23 cellular contexts compared by ENCODE assay signal in genomic region chr18:50653402-50654093, GRCh38.
DNase-seq lines count a peak whose midpoint lies in the region; ATAC-seq and TF ChIP-seq lines count a peak whose summit lies in the region.
"Had no signal": no experiment of that assay in that cellular context is flagged by ENCODE, and none has a peak within 500 bp of the region (broad histone marks: within the 10 kb centered on the region; RNA-seq: fewer than 3 reads in every experiment).

No MANE protein-coding gene starts in this region.

- TF ChIP-seq POLR2A in sigmoid colon (IDR thresholded peaks at IDR 0.05), result no peak

- TF ChIP-seq EP300 in sigmoid colon (IDR thresholded peaks at IDR 0.05), result no peak

- H3K36me3 ChIP-seq in A673 (ENCODE audit: insufficient read depth, low read length, poor library complexity, severe bottlenecking) (no peaks in the 10 kb centered on the region), sigmoid colon (no peaks in the 10 kb centered on the region)
- H3K36me3 ChIP-seq: HAP-1, uterus had no signal

- ATAC-seq in right cardiac atrium, result peak; percentile 34 to 57
- no peak for ATAC-seq in HG02973 (IDR thresholded peaks at IDR 0.05; ENCODE audit: unreplicated experiment)
- ATAC-seq: A549; activated CD8-positive, alpha-beta T cell treated with anti-CD3 and anti-CD28 coated beads, Interleukin-2, amount 10 ng/mL, durations not matched to agents 7 days and 5 days; activated T-cell treated with anti-CD3 and anti-CD28 coated beads, Interleukin-2, amount 50 U/mL, for 4 hours had no signal

- peak; percentile 12 for DNase-seq in A673 (ENCODE audit: low spot score)
- no peak for DNase-seq in coronary artery (ENCODE audit: low spot score)
- peak; percentile 46 to 78 (median 71) for DNase-seq in right cardiac atrium
- peak; percentile 81 for DNase-seq in sigmoid colon
- no peak for DNase-seq in D341Med (ENCODE audit: low spot score)
- DNase-seq in SW480 (ENCODE audit: low spot score), result no peak
- no peak for DNase-seq in NCI-H2081 treated with DMSO at 0.1 percent for 48 hours (lab: John Stamatoyannopoulos, UW)
- DNase-seq: activated CD4-positive, CD25-positive, alpha-beta regulatory T cell; activated CD8-positive, alpha-beta T cell treated with anti-CD3 and anti-CD28 coated beads, Interleukin-2, amount 10 ng/mL, durations not matched to agents 7 days and 5 days; activated naive CD4-positive, alpha-beta T cell treated with Interleukin-2 at 50 U/mL for 16 hours; activated T-cell treated with anti-CD3 and anti-CD28 coated beads, Interleukin-2, amount 50 U/mL, for 4 hours; hippocampal formation; natural killer cell; NCI-H1092; NCI-H1930; NCI-H524; SK-N-SH; stimulated activated CD4-positive, alpha-beta T cell treated with anti-CD3 and anti-CD28 coated beads, Interleukin-4, amount 100 ng/mL, for 1 hour; T1000; uterus had no signal

- H3K4me1 ChIP-seq in A673 (ENCODE audit: insufficient read depth, low read length, poor library complexity, severe bottlenecking) (no peaks in the 10 kb centered on the region), right cardiac atrium (ENCODE audit: control insufficient read depth, insufficient read depth, low read length) (peaks cover 16% of the 10 kb centered on the region), sigmoid colon (peaks cover 0 to 99% (median 75%) of the 10 kb centered on the region in 4 donors)
- H3K4me1 ChIP-seq: A549, HAP-1, uterus had no signal

- TF ChIP-seq CTCF in A673 (conservative IDR thresholded peaks at IDR 0.05; ENCODE audit: low read depth, low read length), result no peak
- no peak for TF ChIP-seq CTCF in coronary artery (IDR thresholded peaks at IDR 0.05)
- no peak for TF ChIP-seq CTCF in sigmoid colon (IDR thresholded peaks at IDR 0.05)

- no TSS peak for BruUV-seq in A673 (replicated peaks; lab: Mats Ljungman, UMichigan)

- H3K4me3 ChIP-seq in A673 (ENCODE audit: low read depth, low read length, poor library complexity, severe bottlenecking) (no peak overlapping the region), coronary artery (no peak overlapping the region), right cardiac atrium (ENCODE audit: low read length) (no peak overlapping the region), sigmoid colon (no peak overlapping the region)
- H3K4me3 ChIP-seq: A549, HAP-1, uterus had no signal

- no peak overlapping the region for H3K27ac ChIP-seq in A673 (ENCODE audit: low read depth, low read length, poor library complexity, severe bottlenecking)
- H3K27ac ChIP-seq in coronary artery, result peak overlapping the region; percentile 83 to 88
- H3K27ac ChIP-seq in right cardiac atrium (ENCODE audit: low read length), result peak overlapping the region; percentile 94
- peak overlapping the region; percentile 87 to 94 (median 88) for H3K27ac ChIP-seq in sigmoid colon
- H3K27ac ChIP-seq: A549, uterus had no signal

- POLR2A ChIA-PET in A673 (lab: Charles Lee; ENCODE audit: low non-redundant PET), result no interaction called here

- 75% methylated on average over 11 of the region's 11 CpGs for WGBS in right cardiac atrium
- 90 to 93% methylated on average over 11 of the region's 11 CpGs for WGBS in sigmoid colon, 2 donors

- H3K27me3 ChIP-seq in A673 (replicated peaks; ENCODE audit: insufficient read depth, low read depth, low read length, poor library complexity) (no peaks in the 10 kb centered on the region), right cardiac atrium (ENCODE audit: control insufficient read depth, insufficient read depth) (no peaks in the 10 kb centered on the region), sigmoid colon (no peaks in the 10 kb centered on the region)
- H3K27me3 ChIP-seq: uterus had no signal

- no peaks in the 10 kb centered on the region for H3K9me3 ChIP-seq in A673 (ENCODE audit: low read depth, low read length, poor library complexity, severe bottlenecking)
- H3K9me3 ChIP-seq in right cardiac atrium (ENCODE audit: control insufficient read depth, low read length), result no peaks in the 10 kb centered on the region
- no peaks in the 10 kb centered on the region for H3K9me3 ChIP-seq in sigmoid colon
- H3K9me3 ChIP-seq: A549, HAP-1, SK-N-SH, uterus had no signal

- intact Hi-C loops in A673 (cut with micrococcal nuclease; ENCODE audit: unreplicated experiment) (loop anchor here (10.0 kb wide), 1 partner anchor 131 kb away; no protein-coding TSS in a partner anchor), right cardiac atrium (cut with DNase I) (no loop called here), sigmoid colon (cut with DNase I) (loop anchor here (2.0 to 10.0 kb wide), 4 partner anchors 33 to 839 kb away; partner anchors contain the start of genes ACAA2 and CXXC1)

- CTCF ChIA-PET in A673 (lab: Charles Lee), result no interaction called here

Comparison
In these comparisons a context has a peak if more than half of its experiments do, and no peak if none do; other contexts are left out.
1. DNase-seq: peak in A673 (single experiment), right cardiac atrium (3 of 3) and sigmoid colon (single experiment); none in coronary artery (single experiment), D341Med (single experiment), SW480 (single experiment) and NCI-H2081 treated with DMSO at 0.1 percent for 48 hours (single experiment).
2. intact Hi-C loops: an anchor here in A673 (10.0 kb wide) and sigmoid colon (2.0 to 10.0 kb wide); none called in right cardiac atrium.